16 cellular contexts compared by ENCODE assay signal in the genomic region with DNA sequence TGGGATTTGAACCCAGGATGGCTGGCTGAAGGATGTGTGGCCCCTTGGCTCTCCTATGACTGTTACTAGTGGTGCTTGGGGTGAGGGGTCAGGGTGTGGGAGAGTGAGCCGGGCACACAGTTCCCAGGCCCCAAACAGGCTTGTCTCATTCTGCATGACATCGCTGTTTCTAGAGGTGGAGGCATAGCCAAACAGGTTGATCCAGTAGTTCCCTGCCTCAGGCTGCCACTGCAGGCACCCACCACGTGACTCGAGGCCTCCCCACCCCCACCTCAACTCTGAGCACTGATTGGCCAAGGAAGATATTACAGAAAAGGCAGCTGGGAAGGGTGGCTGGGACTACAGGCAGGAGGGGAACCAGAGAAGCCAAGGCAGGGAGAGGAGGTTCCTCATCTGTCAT.
DNase-seq lines count a peak whose midpoint lies in the region; ATAC-seq lines count a peak whose summit lies in the region.
"Had no signal": no experiment of that assay in that cellular context is flagged by ENCODE, and none has a peak within 500 bp of the region (broad histone marks: within the 10 kb centered on the region; RNA-seq: fewer than 3 reads in every experiment).

No MANE protein-coding gene starts in this region.

- H3K4me3 ChIP-seq in CD4-positive, CD25-positive, alpha-beta regulatory T cell (ENCODE audit: low read depth, low read length): peak overlapping the region; percentile 71
- H3K4me3 ChIP-seq: prostate gland had no signal

- H3K36me3 ChIP-seq in CD4-positive, CD25-positive, alpha-beta regulatory T cell (ENCODE audit: control insufficient read depth, insufficient read depth, low read length): peaks cover 4% of the 10 kb centered on the region

- H3K36me3 Mint-ChIP-seq in T-helper 2 cell treated with Interferon-gamma antibody and Interleukin-4, amounts not matched to agents 5 μg/mL and 100 μg/mL, for 36 hours (ENCODE audit: low read depth): peaks cover 51% of the 10 kb centered on the region
- peaks cover 22% of the 10 kb centered on the region for H3K36me3 Mint-ChIP-seq in CD4-positive, CD25-positive, alpha-beta regulatory T cell
- H3K36me3 Mint-ChIP-seq in T-helper 17 cell (ENCODE audit: low read depth): peaks cover 3% of the 10 kb centered on the region
- H3K36me3 Mint-ChIP-seq in memory B cell: peaks cover 31% of the 10 kb centered on the region

- peak overlapping the region; percentile 52 for H3K27ac Mint-ChIP-seq in T-helper 2 cell treated with Interferon-gamma antibody and Interleukin-4, amounts not matched to agents 5 μg/mL and 100 μg/mL, for 36 hours
- H3K27ac Mint-ChIP-seq in CD4-positive, CD25-positive, alpha-beta regulatory T cell: peak overlapping the region; percentile 44 to 89 (median 83)
- peak overlapping the region; percentile 95 for H3K27ac Mint-ChIP-seq in T-helper 17 cell
- H3K27ac Mint-ChIP-seq in memory B cell: peak overlapping the region; percentile 54

- peak overlapping the region; percentile 54 for H3K4me3 Mint-ChIP-seq in T-helper 2 cell treated with Interferon-gamma antibody and Interleukin-4, amounts not matched to agents 5 μg/mL and 100 μg/mL, for 36 hours
- peak overlapping the region; percentile 60 to 94 (median 67) for H3K4me3 Mint-ChIP-seq in CD4-positive, CD25-positive, alpha-beta regulatory T cell
- H3K4me3 Mint-ChIP-seq in T-helper 17 cell (no peak overlapping the region), memory B cell (peak overlapping the region; percentile 7)

- H3K4me1 Mint-ChIP-seq in T-helper 2 cell treated with Interferon-gamma antibody and Interleukin-4, amounts not matched to agents 5 μg/mL and 100 μg/mL, for 36 hours (ENCODE audit: low read depth): peaks cover 30% of the 10 kb centered on the region
- peaks cover 23 to 63% (median 35%) of the 10 kb centered on the region in 4 donors for H3K4me1 Mint-ChIP-seq in CD4-positive, CD25-positive, alpha-beta regulatory T cell
- H3K4me1 Mint-ChIP-seq in T-helper 17 cell (peaks cover 35% of the 10 kb centered on the region), memory B cell (peaks cover 50% of the 10 kb centered on the region)

- H3K27me3 Mint-ChIP-seq in T-helper 2 cell treated with Interferon-gamma antibody and Interleukin-4, amounts not matched to agents 5 μg/mL and 100 μg/mL, for 36 hours (ENCODE audit: low read depth): no peaks in the 10 kb centered on the region
- no peaks in the 10 kb centered on the region for H3K27me3 Mint-ChIP-seq in CD4-positive, CD25-positive, alpha-beta regulatory T cell
- H3K27me3 Mint-ChIP-seq in T-helper 17 cell (no peaks in the 10 kb centered on the region), memory B cell (no peaks in the 10 kb centered on the region)

- no peak for DNase-seq in T-helper 2 cell treated with Interferon-gamma antibody and Interleukin-4, amounts not matched to agents 5 μg/mL and 100 μg/mL, for 36 hours (ENCODE audit: low spot score)
- DNase-seq in T-helper 2 cell (no peak), T-helper 17 cell (no peak), memory B cell (ENCODE audit: low spot score in 2 of 2) (no peak), AG08396 (ENCODE audit: low spot score) (no peak)
- DNase-seq in CD4-positive, CD25-positive, alpha-beta regulatory T cell: no peak
- no peak for DNase-seq in effector CD4-positive, alpha-beta T cell
- DNase-seq: amniotic stem cell; GDM1; GOT3; NCI-H1436; NCI-H2227 treated with DMSO at 0.1 percent for 48 hours; stimulated activated CD4-positive, alpha-beta T cell treated with anti-CD3 and anti-CD28 coated beads, Interleukin-12 subunit alpha, Interleukin-12 subunit beta, amount 100 ng/mL, for 4 hours; stimulated activated naive CD8-positive, alpha-beta T cell treated with anti-CD3 and anti-CD28 coated beads, Interleukin-15, Interleukin-2, amounts not matched to agents 100 U/mL and 50 U/mL, for 24 hours had no signal

- ATAC-seq in CD4-positive, CD25-positive, alpha-beta regulatory T cell (ENCODE audit: low read depth in 2 of 2): no peak
- ATAC-seq in T-helper 17 cell (no peak), memory B cell (ENCODE audit: low read depth) (no peak), HG03378 (IDR thresholded peaks at IDR 0.05; ENCODE audit: unreplicated experiment) (no peak)
- ATAC-seq: stimulated activated naive CD8-positive, alpha-beta T cell treated with anti-CD3 and anti-CD28 coated beads, Interleukin-15, Interleukin-2, amounts not matched to agents 100 U/mL and 50 U/mL, for 24 hours had no signal

- H3K4me1 ChIP-seq in CD4-positive, CD25-positive, alpha-beta regulatory T cell (ENCODE audit: control insufficient read depth, insufficient read depth, low read length, poor library complexity, severe bottlenecking): peaks cover 38% of the 10 kb centered on the region
- H3K4me1 ChIP-seq: prostate gland had no signal

- peak overlapping the region; percentile 85 for H3K27ac ChIP-seq in CD4-positive, CD25-positive, alpha-beta regulatory T cell (ENCODE audit: insufficient read depth, low read length, poor library complexity, severe bottlenecking)
- H3K27ac ChIP-seq: prostate gland had no signal

- no peaks in the 10 kb centered on the region for H3K27me3 ChIP-seq in CD4-positive, CD25-positive, alpha-beta regulatory T cell (ENCODE audit: control insufficient read depth, insufficient read depth, low read length)

- peaks cover 18% of the 10 kb centered on the region for H3K9me3 Mint-ChIP-seq in T-helper 2 cell treated with Interferon-gamma antibody and Interleukin-4, amounts not matched to agents 5 μg/mL and 100 μg/mL, for 36 hours
- H3K9me3 Mint-ChIP-seq in CD4-positive, CD25-positive, alpha-beta regulatory T cell: peaks cover 0 to 4% (median 1%) of the 10 kb centered on the region in 7 donors
- peaks cover 3% of the 10 kb centered on the region for H3K9me3 Mint-ChIP-seq in memory B cell

- peaks cover 3 to 8% of the 10 kb centered on the region in 2 experiments for H3K9me3 ChIP-seq in CD4-positive, CD25-positive, alpha-beta regulatory T cell (ENCODE audit: control insufficient read depth in 2 of 2, low read length in 2 of 2)
- no peaks in the 10 kb centered on the region for H3K9me3 ChIP-seq in T-helper 17 cell (ENCODE audit: control insufficient read depth, low read length, poor library complexity, severe bottlenecking)
- H3K9me3 ChIP-seq: prostate gland had no signal
